In the genomic region with DNA sequence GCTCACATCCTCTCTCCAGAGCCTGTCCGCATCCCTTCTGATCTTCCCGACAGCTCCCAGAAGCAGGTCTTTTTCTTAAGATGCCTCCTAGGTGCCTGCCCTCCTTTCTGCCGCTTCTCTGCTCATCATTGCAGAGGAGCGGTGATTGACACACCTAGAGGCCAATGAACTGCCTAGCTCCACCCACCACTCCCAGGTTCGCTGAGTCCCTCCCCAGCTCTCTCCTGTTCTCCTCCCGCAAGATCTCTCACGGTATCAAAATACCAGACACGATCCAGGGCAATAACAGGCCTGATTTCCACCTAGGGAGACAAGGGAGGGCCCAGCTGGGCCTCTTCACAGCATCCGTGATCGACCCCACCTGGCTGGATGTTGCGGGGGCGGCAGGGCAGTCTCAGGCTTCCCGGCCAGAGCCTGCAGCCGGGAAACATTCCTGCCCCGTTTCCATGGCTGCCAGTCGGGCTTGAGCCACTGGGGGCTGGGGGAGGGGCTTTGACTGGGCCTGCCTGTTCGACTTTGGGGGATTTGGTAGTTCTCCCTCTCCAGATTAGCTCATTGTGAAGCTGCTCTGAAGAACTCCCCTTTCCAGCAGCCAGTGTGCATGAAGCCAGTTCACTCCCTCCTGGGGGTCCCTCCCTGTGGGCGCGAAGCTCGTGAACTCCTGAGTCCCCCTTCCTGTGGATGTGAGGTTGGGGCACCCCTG, we compare ENCODE assay signal across 8 cellular contexts.
DNase-seq lines count a peak whose midpoint lies in the region; TF ChIP-seq lines count a peak whose summit lies in the region.

No MANE protein-coding gene starts in this region.

- no peak overlapping the region for H2AFZ ChIP-seq in OCI-LY7 (ENCODE audit: low read length)

- H3K4me3 ChIP-seq in OCI-LY7 (ENCODE audit: low read depth, low read length, poor library complexity, severe bottlenecking) (no peak overlapping the region), testis (peak overlapping the region; percentile 45 to 47)

- H3K4me1 ChIP-seq in OCI-LY7 (ENCODE audit: insufficient read depth, low read length, poor library complexity, severe bottlenecking) (no peaks in the 10 kb centered on the region), testis (peaks cover 13% of the 10 kb centered on the region)

- no peaks in the 10 kb centered on the region for H3K9me3 Mint-ChIP-seq in activated naive CD4-positive, alpha-beta T cell treated with anti-CD3 and anti-CD28 coated beads, Interleukin-2, amount 10 ng/mL, durations not matched to agents 7 days and 5 days

- no peak for TF ChIP-seq POLR2A in testis (IDR thresholded peaks at IDR 0.05)

- H3K4me2 ChIP-seq in OCI-LY7 (ENCODE audit: low read length): peak overlapping the region; percentile 26; the same call in 1 of the 2 replicates

- H3K27me3 ChIP-seq in testis: no peaks in the 10 kb centered on the region

- H3K27ac ChIP-seq in OCI-LY7 (ENCODE audit: low read depth, low read length, poor library complexity, severe bottlenecking): no peak overlapping the region
- H3K27ac ChIP-seq in testis: no peak overlapping the region

- H3K4me3 Mint-ChIP-seq in activated naive CD4-positive, alpha-beta T cell treated with anti-CD3 and anti-CD28 coated beads, Interleukin-2, amount 10 ng/mL, durations not matched to agents 7 days and 5 days: peak overlapping the region; percentile 35

- no peaks in the 10 kb centered on the region for H3K36me3 Mint-ChIP-seq in activated naive CD4-positive, alpha-beta T cell treated with anti-CD3 and anti-CD28 coated beads, Interleukin-2, amount 10 ng/mL, durations not matched to agents 7 days and 5 days

- no peaks in the 10 kb centered on the region for H3K9me2 ChIP-seq in OCI-LY7 (ENCODE audit: insufficient read depth, low read length)

- intact Hi-C loops in OCI-LY7 (cut with micrococcal nuclease; ENCODE audit: unreplicated experiment) (no loop called here), testis (cut with DNase I; ENCODE audit: low total_unique reads) (no loop called here)

- H4K20me1 ChIP-seq in OCI-LY7 (ENCODE audit: insufficient read depth, low read length): no peaks in the 10 kb centered on the region

- H3K27me3 Mint-ChIP-seq in activated naive CD4-positive, alpha-beta T cell treated with anti-CD3 and anti-CD28 coated beads, Interleukin-2, amount 10 ng/mL, durations not matched to agents 7 days and 5 days: peaks cover 34% of the 10 kb centered on the region

- H3K36me3 ChIP-seq in OCI-LY7 (ENCODE audit: insufficient read depth, low read length) (no peaks in the 10 kb centered on the region), testis (ENCODE audit: low read depth, missing control alignments) (no peaks in the 10 kb centered on the region)

- H3K4me1 Mint-ChIP-seq in activated naive CD4-positive, alpha-beta T cell treated with anti-CD3 and anti-CD28 coated beads, Interleukin-2, amount 10 ng/mL, durations not matched to agents 7 days and 5 days: peaks cover 2% of the 10 kb centered on the region

- POLR2A ChIA-PET in OCI-LY7 (lab: Charles Lee): no interaction called here

- no TSS peak for BruUV-seq in OCI-LY7 (replicated peaks; lab: Mats Ljungman, UMichigan)

- H3K9me3 ChIP-seq in OCI-LY7 (ENCODE audit: low read length): no peaks in the 10 kb centered on the region
- no peaks in the 10 kb centered on the region for H3K9me3 ChIP-seq in testis

- CTCF ChIA-PET in OCI-LY7 (lab: Charles Lee; ENCODE audit: unreplicated experiment): no interaction called here
- CTCF ChIA-PET in activated naive CD4-positive, alpha-beta T cell treated with anti-CD3 and anti-CD28 coated beads, Interleukin-2, amount 10 ng/mL, durations not matched to agents 7 days and 5 days (lab: Charles Lee): interaction anchor here (0.9 kb wide), 1 partner anchor 33 kb away, joined by 3 read pairs; no protein-coding TSS in a partner anchor

- no peak overlapping the region for H3K27ac Mint-ChIP-seq in activated naive CD4-positive, alpha-beta T cell treated with anti-CD3 and anti-CD28 coated beads, Interleukin-2, amount 10 ng/mL, durations not matched to agents 7 days and 5 days

- no peaks in the 10 kb centered on the region for H3K79me2 ChIP-seq in OCI-LY7 (ENCODE audit: insufficient read depth, low read depth, low read length)

- TF ChIP-seq CTCF in OCI-LY7 (conservative IDR thresholded peaks at IDR 0.05; ENCODE audit: low read length) (no peak), testis (IDR thresholded peaks at IDR 0.05) (no peak)

- DNase-seq in DMS79 treated with DMSO at 0.1 percent for 48 hours (lab: John Stamatoyannopoulos, UW) (peak; percentile 81), HS-5 (ENCODE audit: low read depth) (peak; percentile 4), OCI-LY7 (ENCODE audit: low spot score) (peak; percentile 48), glomerular endothelial cell (ENCODE audit: extremely low read depth, low read depth, low spot score) (peak; percentile 45), non-pigmented ciliary epithelial cell (ENCODE audit: low read depth) (peak; percentile 78), testis (peak; percentile 98), epidermal melanocyte (ENCODE audit: insufficient read length, low spot score) (no peak)
- DNase-seq in activated naive CD4-positive, alpha-beta T cell treated with anti-CD3 and anti-CD28 coated beads, Interleukin-2, amount 10 ng/mL, durations not matched to agents 7 days and 5 days: peak; percentile 68

- 12 to 19% methylated on average over 9 to 20 of the region's 20 CpGs for WGBS in testis, 2 donors
